In the genomic region with DNA sequence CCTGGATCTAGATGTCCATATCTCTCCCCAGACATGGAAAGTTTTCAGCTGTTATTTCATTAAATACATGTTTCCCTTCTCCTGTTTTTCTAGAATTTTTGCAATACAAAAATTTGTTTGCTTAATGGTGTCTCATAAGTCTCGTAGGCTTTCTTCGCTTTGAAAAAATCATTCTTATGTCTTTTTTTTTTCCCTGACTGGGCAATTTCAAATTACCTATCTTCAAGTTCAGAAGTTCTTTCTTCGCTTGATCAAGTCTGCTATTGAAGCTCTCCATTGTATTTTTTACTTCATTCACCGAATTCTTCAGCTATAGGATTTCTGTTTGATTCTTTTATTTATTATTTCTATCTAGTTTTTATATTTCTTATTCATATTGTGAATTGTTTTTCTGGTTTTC, we compare ENCODE assay signal across 26 cellular contexts.
"Had no signal": no experiment of that assay in that cellular context is flagged by ENCODE, and none has a peak within 500 bp of the region (broad histone marks: within the 10 kb centered on the region; RNA-seq: fewer than 3 reads in every experiment).

No MANE protein-coding gene starts in this region.

- H3K4me3 ChIP-seq: coronary artery, dorsolateral prefrontal cortex, esophagus squamous epithelium, gastrocnemius medialis, heart right ventricle, left lung, lower lobe of right lung, mucosa of descending colon had no signal

- FAIRE-seq: colon, islet of Langerhans, keratinocyte had no signal

- H3K36me3 ChIP-seq: esophagus squamous epithelium, gastrocnemius medialis, heart right ventricle, left lung, lower lobe of right lung had no signal

- H3K27me3 ChIP-seq: gastrocnemius medialis had no signal

- H3K4me1 ChIP-seq: esophagus squamous epithelium, gastrocnemius medialis, heart right ventricle, left lung, lower lobe of right lung had no signal

- ATAC-seq: esophagus mucosa, gastrocnemius medialis, heart right ventricle, left cardiac atrium, left lung, left ventricle myocardium superior, lower lobe of right lung, mucosa of descending colon had no signal

- H3K27ac ChIP-seq: coronary artery, dorsolateral prefrontal cortex, epithelial cell of prostate, esophagus squamous epithelium, gastrocnemius medialis, heart right ventricle, left lung, lower lobe of right lung had no signal

- H3K9me3 ChIP-seq: esophagus squamous epithelium, gastrocnemius medialis, left lung, lower lobe of right lung, mucosa of descending colon had no signal

- DNase-seq: dermis blood vessel endothelial cell; dorsolateral prefrontal cortex; effector CD4-positive, alpha-beta T cell; effector memory CD4-positive, alpha-beta T cell; erythroblast; esophagus squamous epithelium; foreskin fibroblast; foreskin melanocyte; gastrocnemius medialis; glutamatergic neuron; head of caudate nucleus; heart right ventricle; hippocampal formation; left cardiac atrium; left lung; left ventricle myocardium superior; lower lobe of right lung; mesenchymal stem cell; mucosa of descending colon; naive B cell had no signal
